31 cellular contexts compared by ENCODE assay signal in genomic region chr2:23213196-23213595, GRCh38.
"Had no signal": no experiment of that assay in that cellular context is flagged by ENCODE, and none has a peak within 500 bp of the region (broad histone marks: within the 10 kb centered on the region; RNA-seq: fewer than 3 reads in every experiment).

No MANE protein-coding gene starts in this region.

- H3K4me1 Mint-ChIP-seq: activated CD4-positive, alpha-beta memory T cell treated with anti-CD3 and anti-CD28 coated beads, Interleukin-2, amount 10 ng/mL, durations not matched to agents 7 days and 5 days; activated CD4-positive, alpha-beta T cell treated with anti-CD3 and anti-CD28 coated beads, Interleukin-2, amount 10 ng/mL, durations not matched to agents 7 days and 5 days; central memory CD8-positive, alpha-beta T cell; T-helper 17 cell had no signal

- H3K4me1 ChIP-seq: esophagus muscularis mucosa, foreskin keratinocyte, gastrocnemius medialis had no signal

- H3K4me3 Mint-ChIP-seq: activated CD4-positive, alpha-beta memory T cell treated with anti-CD3 and anti-CD28 coated beads, Interleukin-2, amount 10 ng/mL, durations not matched to agents 7 days and 5 days; activated CD4-positive, alpha-beta T cell treated with anti-CD3 and anti-CD28 coated beads, Interleukin-2, amount 10 ng/mL, durations not matched to agents 7 days and 5 days; activated naive CD8-positive, alpha-beta T cell; activated T-cell treated with anti-CD3 and anti-CD28 coated beads, Interleukin-2, amount 50 U/mL, for 24 hours; activated T-cell treated with anti-CD3 and anti-CD28 coated beads, Interleukin-2, amount 50 U/mL, for 72 hours; central memory CD8-positive, alpha-beta T cell; effector memory CD8-positive, alpha-beta T cell; T-helper 17 cell; T-helper 2 cell treated with Interferon-gamma antibody and Interleukin-4, amounts not matched to agents 5 μg/mL and 100 μg/mL, for 36 hours had no signal

- DNase-seq: activated CD4-positive, alpha-beta memory T cell treated with anti-CD3 and anti-CD28 coated beads, Interleukin-2, amount 10 ng/mL, durations not matched to agents 7 days and 5 days; activated CD4-positive, alpha-beta T cell treated with anti-CD3 and anti-CD28 coated beads for 4 hours; activated CD4-positive, alpha-beta T cell treated with anti-CD3 and anti-CD28 coated beads, Interleukin-2, amount 10 ng/mL, durations not matched to agents 7 days and 5 days; activated CD4-positive, alpha-beta T cell treated with anti-CD3 and anti-CD28 coated beads, Interleukin-2, amount 50 U/mL, for 4 hours; activated CD4-positive, CD25-positive, alpha-beta regulatory T cell; activated CD4-positive, CD25-positive, alpha-beta regulatory T cell treated with anti-CD3 and anti-CD28 coated beads, Interleukin-2, amount 50 U/mL, for 72 hours; activated CD8-positive, alpha-beta memory T cell treated with anti-CD3 and anti-CD28 coated beads, Interleukin-2, amount 50 U/mL, for 48 hours; activated gamma-delta T cell; activated naive CD4-positive, alpha-beta T cell; activated naive CD4-positive, alpha-beta T cell treated with anti-CD3 and anti-CD28 coated beads, Interleukin-2, amount 50 U/mL, for 16 hours; activated T-cell treated with anti-CD3 and anti-CD28 coated beads for 4 hours; activated T-cell treated with anti-CD3 and anti-CD28 coated beads, Interleukin-2, amount 50 U/mL, for 24 hours; activated T-cell treated with anti-CD3 and anti-CD28 coated beads, Interleukin-2, amount 50 U/mL, for 72 hours; amniotic stem cell; anterior cingulate cortex; brain microvascular endothelial cell; cortex of kidney; dermis blood vessel endothelial cell; effector CD4-positive, alpha-beta T cell; effector memory CD8-positive, alpha-beta T cell; erythroblast; foreskin keratinocyte; gastrocnemius medialis; glutamatergic neuron; T-helper 1 cell; T-helper 17 cell; T1000 had no signal

- H3K36me3 Mint-ChIP-seq: activated naive CD8-positive, alpha-beta T cell had no signal

- H3K27ac ChIP-seq: brain microvascular endothelial cell, esophagus muscularis mucosa, foreskin keratinocyte, gastrocnemius medialis had no signal

- H3K4me3 ChIP-seq: esophagus muscularis mucosa, gastrocnemius medialis had no signal

- H3K9me3 Mint-ChIP-seq: activated CD4-positive, alpha-beta memory T cell treated with anti-CD3 and anti-CD28 coated beads, Interleukin-2, amount 10 ng/mL, durations not matched to agents 7 days and 5 days; activated CD4-positive, alpha-beta T cell treated with anti-CD3 and anti-CD28 coated beads, Interleukin-2, amount 10 ng/mL, durations not matched to agents 7 days and 5 days; activated T-cell treated with anti-CD3 and anti-CD28 coated beads, Interleukin-2, amount 50 U/mL, for 24 hours; activated T-cell treated with anti-CD3 and anti-CD28 coated beads, Interleukin-2, amount 50 U/mL, for 72 hours; central memory CD8-positive, alpha-beta T cell; T-helper 2 cell treated with Interferon-gamma antibody and Interleukin-4, amounts not matched to agents 5 μg/mL and 100 μg/mL, for 36 hours had no signal

- H3K27ac Mint-ChIP-seq: activated CD4-positive, alpha-beta memory T cell treated with anti-CD3 and anti-CD28 coated beads, Interleukin-2, amount 10 ng/mL, durations not matched to agents 7 days and 5 days; activated CD4-positive, alpha-beta T cell treated with anti-CD3 and anti-CD28 coated beads, Interleukin-2, amount 10 ng/mL, durations not matched to agents 7 days and 5 days; activated naive CD8-positive, alpha-beta T cell; activated T-cell treated with anti-CD3 and anti-CD28 coated beads, Interleukin-2, amount 50 U/mL, for 24 hours; activated T-cell treated with anti-CD3 and anti-CD28 coated beads, Interleukin-2, amount 50 U/mL, for 72 hours; effector memory CD8-positive, alpha-beta T cell; T-helper 17 cell; T-helper 2 cell treated with Interferon-gamma antibody and Interleukin-4, amounts not matched to agents 5 μg/mL and 100 μg/mL, for 36 hours had no signal

- H3K9me3 ChIP-seq: gastrocnemius medialis had no signal

- H3K27me3 ChIP-seq: brain microvascular endothelial cell, esophagus muscularis mucosa, foreskin keratinocyte, gastrocnemius medialis had no signal

- H3K27me3 Mint-ChIP-seq: activated CD4-positive, alpha-beta memory T cell treated with anti-CD3 and anti-CD28 coated beads, Interleukin-2, amount 10 ng/mL, durations not matched to agents 7 days and 5 days; activated naive CD8-positive, alpha-beta T cell had no signal

- H3K36me3 ChIP-seq: brain microvascular endothelial cell, esophagus muscularis mucosa, gastrocnemius medialis had no signal
